3 cellular contexts compared by ENCODE assay signal in the genomic region with DNA sequence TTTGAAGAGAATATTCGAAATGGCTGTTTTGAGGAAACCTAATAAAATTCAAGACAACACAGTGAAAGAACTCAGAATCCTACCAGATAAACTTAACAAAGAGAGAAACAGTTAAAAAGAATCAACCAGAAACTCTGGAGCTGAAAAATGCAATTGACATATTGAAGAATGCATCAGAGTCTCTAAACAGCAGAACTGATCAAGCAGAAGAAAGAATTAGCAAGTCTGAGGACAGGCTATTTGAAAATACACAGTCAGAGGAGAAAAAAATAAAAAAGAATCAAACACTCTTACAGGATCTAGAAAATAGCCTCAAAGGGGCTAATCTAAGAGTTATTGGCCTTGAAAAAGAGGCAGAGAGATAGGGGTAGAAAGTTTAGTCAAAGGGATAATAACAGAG.
TF ChIP-seq lines count a peak whose summit lies in the region.

No MANE protein-coding gene starts in this region.

TF ChIP-seq in SK-N-SH treated with all-trans-retinoic acid at 6 μM for 48 hours, 23 proteins besides CTCF, POLR2A, EP300 and RAD21:
- TF ChIP-seq ZFP30 (CRISPR knock-in tag; IDR thresholded peaks at IDR 0.05) (peak; percentile 76), ESRRG (CRISPR knock-in tag; IDR thresholded peaks at IDR 0.05) (no peak)

TF ChIP-seq in SK-N-SH, 30 proteins besides CTCF, POLR2A, EP300 and RAD21:
- no peak for TF ChIP-seq NFIC (IDR thresholded peaks at IDR 0.05; ENCODE audit: borderline replicate concordance)
- no peak for TF ChIP-seq RCOR1 (IDR thresholded peaks at IDR 0.05; ENCODE audit: low read length)
- TF ChIP-seq ELF1 (IDR thresholded peaks at IDR 0.05): no peak
- TF ChIP-seq TCF12 (IDR thresholded peaks at IDR 0.05): no peak
- no peak for TF ChIP-seq CHD2 (IDR thresholded peaks at IDR 0.05; ENCODE audit: low read length, partially characterized antibody)
- no peak for TF ChIP-seq POLR2AphosphoS5 (IDR thresholded peaks at IDR 0.05; ENCODE audit: low read depth, low read length)
- no peak for TF ChIP-seq YY1 (IDR thresholded peaks at IDR 0.05; ENCODE audit: low read depth)
- no peak for TF ChIP-seq SIN3A (IDR thresholded peaks at IDR 0.05; ENCODE audit: borderline replicate concordance, low read depth, low read length)

TF ChIP-seq in K562, 482 proteins besides CTCF, POLR2A, EP300 and RAD21:
- TF ChIP-seq, protein P1, sequence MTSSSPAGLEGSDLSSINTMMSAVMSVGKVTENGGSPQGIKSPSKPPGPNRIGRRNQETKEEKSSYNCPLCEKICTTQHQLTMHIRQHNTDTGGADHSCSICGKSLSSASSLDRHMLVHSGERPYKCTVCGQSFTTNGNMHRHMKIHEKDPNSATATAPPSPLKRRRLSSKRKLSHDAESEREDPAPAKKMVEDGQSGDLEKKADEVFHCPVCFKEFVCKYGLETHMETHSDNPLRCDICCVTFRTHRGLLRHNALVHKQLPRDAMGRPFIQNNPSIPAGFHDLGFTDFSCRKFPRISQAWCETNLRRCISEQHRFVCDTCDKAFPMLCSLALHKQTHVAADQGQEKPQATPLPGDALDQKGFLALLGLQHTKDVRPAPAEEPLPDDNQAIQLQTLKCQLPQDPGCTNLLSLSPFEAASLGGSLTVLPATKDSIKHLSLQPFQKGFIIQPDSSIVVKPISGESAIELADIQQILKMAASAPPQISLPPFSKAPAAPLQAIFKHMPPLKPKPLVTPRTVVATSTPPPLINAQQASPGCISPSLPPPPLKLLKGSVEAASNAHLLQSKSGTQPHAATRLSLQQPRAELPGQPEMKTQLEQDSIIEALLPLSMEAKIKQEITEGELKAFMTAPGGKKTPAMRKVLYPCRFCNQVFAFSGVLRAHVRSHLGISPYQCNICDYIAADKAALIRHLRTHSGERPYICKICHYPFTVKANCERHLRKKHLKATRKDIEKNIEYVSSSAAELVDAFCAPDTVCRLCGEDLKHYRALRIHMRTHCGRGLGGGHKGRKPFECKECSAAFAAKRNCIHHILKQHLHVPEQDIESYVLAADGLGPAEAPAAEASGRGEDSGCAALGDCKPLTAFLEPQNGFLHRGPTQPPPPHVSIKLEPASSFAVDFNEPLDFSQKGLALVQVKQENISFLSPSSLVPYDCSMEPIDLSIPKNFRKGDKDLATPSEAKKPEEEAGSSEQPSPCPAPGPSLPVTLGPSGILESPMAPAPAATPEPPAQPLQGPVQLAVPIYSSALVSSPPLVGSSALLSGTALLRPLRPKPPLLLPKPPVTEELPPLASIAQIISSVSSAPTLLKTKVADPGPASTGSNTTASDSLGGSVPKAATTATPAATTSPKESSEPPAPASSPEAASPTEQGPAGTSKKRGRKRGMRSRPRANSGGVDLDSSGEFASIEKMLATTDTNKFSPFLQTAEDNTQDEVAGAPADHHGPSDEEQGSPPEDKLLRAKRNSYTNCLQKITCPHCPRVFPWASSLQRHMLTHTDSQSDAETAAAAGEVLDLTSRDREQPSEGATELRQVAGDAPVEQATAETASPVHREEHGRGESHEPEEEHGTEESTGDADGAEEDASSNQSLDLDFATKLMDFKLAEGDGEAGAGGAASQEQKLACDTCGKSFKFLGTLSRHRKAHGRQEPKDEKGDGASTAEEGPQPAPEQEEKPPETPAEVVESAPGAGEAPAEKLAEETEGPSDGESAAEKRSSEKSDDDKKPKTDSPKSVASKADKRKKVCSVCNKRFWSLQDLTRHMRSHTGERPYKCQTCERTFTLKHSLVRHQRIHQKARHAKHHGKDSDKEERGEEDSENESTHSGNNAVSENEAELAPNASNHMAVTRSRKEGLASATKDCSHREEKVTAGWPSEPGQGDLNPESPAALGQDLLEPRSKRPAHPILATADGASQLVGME (CRISPR knock-in tag; IDR thresholded peaks at IDR 0.05): no peak
- TF ChIP-seq SOX6 (IDR thresholded peaks at IDR 0.05): no peak
- TF ChIP-seq TRIM28 (IDR thresholded peaks at IDR 0.05): peak; percentile 70; the same call in 1 of the 2 replicates
- TF ChIP-seq ZNF41 (CRISPR knock-in tag; conservative IDR thresholded peaks at IDR 0.05): no peak
- no peak for TF ChIP-seq PTBP1 (IDR thresholded peaks at IDR 0.05; ENCODE audit: low read depth, low read length)
- TF ChIP-seq SAFB2 (IDR thresholded peaks at IDR 0.05; ENCODE audit: borderline replicate concordance, low read depth, low read length, severe bottlenecking): no peak
- no peak for TF ChIP-seq CHD4 (IDR thresholded peaks at IDR 0.05; ENCODE audit: insufficient read depth, insufficient replicate concordance, low read depth, low read length, poor library complexity, severe bottlenecking)
- no peak for TF ChIP-seq SAFB (IDR thresholded peaks at IDR 0.05; ENCODE audit: borderline replicate concordance, low read depth, low read length)
- TF ChIP-seq, protein P2, sequence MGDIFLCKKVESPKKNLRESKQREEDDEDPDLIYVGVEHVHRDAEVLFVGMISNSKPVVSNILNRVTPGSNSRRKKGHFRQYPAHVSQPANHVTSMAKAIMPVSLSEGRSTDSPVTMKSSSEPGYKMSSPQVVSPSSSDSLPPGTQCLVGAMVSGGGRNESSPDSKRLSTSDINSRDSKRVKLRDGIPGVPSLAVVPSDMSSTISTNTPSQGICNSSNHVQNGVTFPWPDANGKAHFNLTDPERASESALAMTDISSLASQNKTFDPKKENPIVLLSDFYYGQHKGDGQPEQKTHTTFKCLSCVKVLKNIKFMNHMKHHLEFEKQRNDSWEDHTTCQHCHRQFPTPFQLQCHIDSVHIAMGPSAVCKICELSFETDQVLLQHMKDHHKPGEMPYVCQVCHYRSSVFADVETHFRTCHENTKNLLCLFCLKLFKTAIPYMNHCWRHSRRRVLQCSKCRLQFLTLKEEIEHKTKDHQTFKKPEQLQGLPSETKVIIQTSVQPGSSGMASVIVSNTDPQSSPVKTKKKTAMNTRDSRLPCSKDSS (IDR thresholded peaks at IDR 0.05; ENCODE audit: low read depth, partially characterized antibody): peak; percentile 43
- no peak for TF ChIP-seq ZNF431 (CRISPR knock-in tag; IDR thresholded peaks at IDR 0.05)
- TF ChIP-seq RB1 (IDR thresholded peaks at IDR 0.05; ENCODE audit: low read depth): no peak
- no peak for TF ChIP-seq PRMT5 (CRISPR knock-in tag; IDR thresholded peaks at IDR 0.05)
- no peak for TF ChIP-seq NFE2L1 (tag; IDR thresholded peaks at IDR 0.05; ENCODE audit: borderline replicate concordance, low read depth)
- TF ChIP-seq, protein P3, sequence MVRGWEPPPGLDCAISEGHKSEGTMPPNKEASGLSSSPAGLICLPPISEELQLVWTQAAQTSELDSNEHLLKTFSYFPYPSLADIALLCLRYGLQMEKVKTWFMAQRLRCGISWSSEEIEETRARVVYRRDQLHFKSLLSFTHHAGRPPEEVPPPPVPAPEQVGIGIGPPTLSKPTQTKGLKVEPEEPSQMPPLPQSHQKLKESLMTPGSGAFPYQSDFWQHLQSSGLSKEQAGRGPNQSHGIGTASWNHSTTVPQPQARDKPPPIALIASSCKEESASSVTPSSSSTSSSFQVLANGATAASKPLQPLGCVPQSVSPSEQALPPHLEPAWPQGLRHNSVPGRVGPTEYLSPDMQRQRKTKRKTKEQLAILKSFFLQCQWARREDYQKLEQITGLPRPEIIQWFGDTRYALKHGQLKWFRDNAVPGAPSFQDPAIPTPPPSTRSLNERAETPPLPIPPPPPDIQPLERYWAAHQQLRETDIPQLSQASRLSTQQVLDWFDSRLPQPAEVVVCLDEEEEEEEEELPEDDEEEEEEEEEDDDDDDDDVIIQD (CRISPR knock-in tag; IDR thresholded peaks at IDR 0.05): no peak
- TF ChIP-seq, protein P4, sequence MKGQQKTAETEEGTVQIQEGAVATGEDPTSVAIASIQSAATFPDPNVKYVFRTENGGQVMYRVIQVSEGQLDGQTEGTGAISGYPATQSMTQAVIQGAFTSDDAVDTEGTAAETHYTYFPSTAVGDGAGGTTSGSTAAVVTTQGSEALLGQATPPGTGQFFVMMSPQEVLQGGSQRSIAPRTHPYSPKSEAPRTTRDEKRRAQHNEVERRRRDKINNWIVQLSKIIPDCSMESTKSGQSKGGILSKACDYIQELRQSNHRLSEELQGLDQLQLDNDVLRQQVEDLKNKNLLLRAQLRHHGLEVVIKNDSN (CRISPR knock-in tag; IDR thresholded peaks at IDR 0.05): no peak
- TF ChIP-seq ZFP30 (CRISPR knock-in tag; IDR thresholded peaks at IDR 0.05; ENCODE audit: borderline replicate concordance): 0 out of 2 replicates have a peak, but pooled peaks have one; percentile 69
- TF ChIP-seq KLF1 (tag; IDR thresholded peaks at IDR 0.05): no peak
- peak in 1 of 2 experiments; percentile 77; a peak in 2 of 3 replicates for TF ChIP-seq CBX3 (IDR thresholded peaks at IDR 0.05; ENCODE audit: borderline replicate concordance in 1 of 2, low read length in 2 of 2)
- no peak for TF ChIP-seq ZNF551 (CRISPR knock-in tag; IDR thresholded peaks at IDR 0.05)
- TF ChIP-seq ZNF561 (CRISPR knock-in tag; conservative IDR thresholded peaks at IDR 0.05): no peak
